In the genomic region with DNA sequence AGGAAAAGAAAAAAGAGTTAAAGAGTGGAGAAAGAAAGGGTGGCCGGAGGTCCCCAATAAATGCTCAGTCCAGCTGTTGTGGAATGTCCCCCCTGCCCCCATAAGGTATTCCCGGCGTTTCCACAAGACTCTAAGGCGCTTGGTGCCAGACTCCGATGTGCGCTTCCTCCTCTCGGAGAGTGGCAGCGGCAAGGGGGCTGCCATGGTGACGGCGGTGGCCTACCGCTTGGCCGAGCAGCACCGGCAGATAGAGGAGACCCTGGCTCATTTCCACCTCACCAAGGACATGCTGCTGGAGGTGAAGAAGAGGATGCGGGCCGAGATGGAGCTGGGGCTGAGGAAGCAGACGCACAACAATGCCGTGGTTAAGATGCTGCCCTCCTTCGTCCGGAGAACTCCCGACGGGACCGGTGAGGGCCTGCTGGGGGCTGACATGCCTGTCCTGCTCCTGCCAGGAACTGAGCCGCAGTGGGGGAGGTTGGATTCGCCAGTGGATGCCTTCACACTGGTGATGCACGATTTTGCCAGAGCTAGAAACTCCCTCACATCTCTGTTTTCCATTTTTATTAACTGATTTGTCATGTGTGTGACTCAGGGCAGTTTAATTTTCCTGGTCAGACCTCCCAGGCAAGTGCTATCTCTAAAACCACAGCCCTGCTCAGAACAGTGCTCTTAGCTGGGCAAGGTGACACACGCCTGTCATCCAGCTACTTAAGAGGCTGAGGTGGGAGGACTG, we compare ENCODE assay signal across 13 cellular contexts. TPM values are rescaled to one million over a fixed set of nuclear protein-coding genes. Genes with fewer than 3 reads are reported as not detected.
DNase-seq lines count a peak whose midpoint lies in the region; ATAC-seq and TF ChIP-seq lines count a peak whose summit lies in the region.
"Had no signal": no experiment of that assay in that cellular context is flagged by ENCODE, and none has a peak within 500 bp of the region (broad histone marks: within the 10 kb centered on the region; RNA-seq: fewer than 3 reads in every experiment).

No MANE protein-coding gene starts in this region.

- H3K4me1 ChIP-seq in right atrium auricular region = peaks cover 0 to 32% of the 10 kb centered on the region in 2 donors
- H3K4me1 ChIP-seq: BE2C had no signal

- in situ Hi-C loops in astrocyte of the spinal cord (cut with HindIII; ENCODE audit: low sequenced_read_pairs) = no loop called here

- H3K9me3 ChIP-seq in right atrium auricular region = no peaks in the 10 kb centered on the region
- H3K9me3 ChIP-seq: BE2C, heart right ventricle had no signal

- intact Hi-C loops in cardiac septum (cut with DNase I) = no loop called here

- H3K27ac ChIP-seq in right atrium auricular region = peak overlapping the region; percentile 43 to 57

- no peaks in the 10 kb centered on the region for H3K27me3 ChIP-seq in right atrium auricular region
- H3K27me3 ChIP-seq: BE2C, heart right ventricle had no signal

- ATAC-seq in GM21423 (IDR thresholded peaks at IDR 0.05; ENCODE audit: unreplicated experiment) (no peak), HG02884 (IDR thresholded peaks at IDR 0.05; ENCODE audit: unreplicated experiment) (no peak)
- ATAC-seq: activated CD4-positive, CD25-positive, alpha-beta regulatory T cell treated with anti-CD3 and anti-CD28 coated beads, Interleukin-2, amount 50 U/mL, for 24 hours had no signal

- peaks cover 94% of the 10 kb centered on the region for H3K36me3 ChIP-seq in right atrium auricular region

- H3K4me3 ChIP-seq in right atrium auricular region (no peak overlapping the region), astrocyte of the spinal cord (ENCODE audit: low read depth, low read length) (no peak overlapping the region)
- H3K4me3 ChIP-seq: heart right ventricle had no signal

- no peak for DNase-seq in right atrium auricular region (ENCODE audit: low spot score)
- no peak for DNase-seq in cardiac septum (ENCODE audit: low spot score)
- DNase-seq in astrocyte of the spinal cord (ENCODE audit: low read depth, low spot score) = peak; percentile 91
- peak; percentile 97 for DNase-seq in kidney tubule cell (ENCODE audit: low spot score)
- no peak for DNase-seq in SHP77 (lab: John Stamatoyannopoulos, UW)
- DNase-seq in activated naive CD4-positive, alpha-beta T cell (lab: John Stamatoyannopoulos, UW) = no peak
- DNase-seq: BE2C; NCI-H1048; stimulated activated CD4-positive, alpha-beta T cell treated with anti-CD3 and anti-CD28 coated beads, Interleukin-2, amount 100 ng/mL, for 24 hours had no signal

- TF ChIP-seq CTCF in right atrium auricular region (IDR thresholded peaks at IDR 0.05) = no peak
- no peak for TF ChIP-seq CTCF in astrocyte of the spinal cord (IDR thresholded peaks at IDR 0.05; ENCODE audit: low read depth, low read length)

RNA-seq across cellular contexts. Expression of a gene that starts 34.2 kb away (rescaled TPM):
- total RNA-seq in right atrium auricular region = under 1 TPM; 0.24 to 0.41 TPM
- 0.13 TPM for total RNA-seq in cardiac septum

Comparison
In these comparisons a context has a peak if more than half of its experiments do, and no peak if none do; other contexts are left out.
1. DNase-seq: peak in astrocyte of the spinal cord (single experiment) and kidney tubule cell (single experiment); none in right atrium auricular region (single experiment), cardiac septum (single experiment), SHP77 (0 of 2) and activated naive CD4-positive, alpha-beta T cell (0 of 4).